16 cellular contexts compared by ENCODE assay signal in the genomic region with DNA sequence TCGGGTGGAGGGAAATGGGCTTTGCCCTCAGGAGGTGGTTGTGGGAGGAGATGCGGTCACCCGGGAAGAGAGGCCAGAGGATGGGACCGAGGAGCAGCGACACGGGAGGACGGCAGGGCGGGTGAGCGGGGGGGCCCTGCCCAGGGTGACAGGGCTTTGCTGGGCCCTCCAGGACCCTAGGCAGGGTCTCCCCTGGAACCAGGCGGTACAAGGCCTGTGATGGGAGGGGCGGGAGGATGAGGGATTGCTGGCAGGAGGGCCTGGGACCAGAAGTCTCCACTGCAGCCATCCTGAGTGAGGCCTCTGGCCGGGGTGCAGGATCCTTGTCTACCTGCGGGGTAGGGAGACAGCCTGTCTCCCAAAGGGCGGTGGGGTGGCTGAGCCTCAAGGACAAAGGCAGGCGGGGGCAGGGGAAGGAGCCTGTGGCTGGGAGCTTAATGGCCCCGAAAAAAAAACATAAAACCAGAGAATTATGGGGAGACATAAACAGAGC.
DNase-seq lines count a peak whose midpoint lies in the region; ATAC-seq, FAIRE-seq and TF ChIP-seq lines count a peak whose summit lies in the region.
"Had no signal": no experiment of that assay in that cellular context is flagged by ENCODE, and none has a peak within 500 bp of the region (broad histone marks: within the 10 kb centered on the region; RNA-seq: fewer than 3 reads in every experiment).

No MANE protein-coding gene starts in this region.

- H3K9ac ChIP-seq in H1 (replicated peaks in 1 of 4; ENCODE audit: extremely low read depth in 1 of 4, low read depth in 3 of 4, low read length in 3 of 4) (no peak overlapping the region), neural progenitor cell (no peak overlapping the region)

- H3K27ac Mint-ChIP-seq in neural progenitor cell, result peak overlapping the region; percentile 97
- H3K27ac Mint-ChIP-seq: dendritic cell treated with granulocyte-macrophage colony-stimulating factor and Interleukin-4, amounts not matched to agents 40 ng/mL and 50 ng/mL, for 4 days had no signal

- H2BK12ac ChIP-seq in H1 (ENCODE audit: low read depth, low read length), result no peak overlapping the region

- CTCF ChIA-PET in H1 (lab: Charles Lee; ENCODE audit: partially characterized antibody), result interaction anchor here (0.6 to 1.8 kb wide), 7 partner anchors 11 to 74 kb away, joined by 3 to 6 read pairs (median 4); no protein-coding TSS in a partner anchor

- H2BK20ac ChIP-seq in H1 (ENCODE audit: low read length), result 0 out of 2 replicates have a peak overlapping the region, but pooled peaks have one; percentile 48

- H4K8ac ChIP-seq in H1 (ENCODE audit: extremely low read depth, insufficient read depth, low read length), result no peak overlapping the region

- TF ChIP-seq EP300 in H1 (IDR thresholded peaks at IDR 0.05; ENCODE audit: borderline replicate concordance in 1 of 2, low read depth in 2 of 2, low read length in 2 of 2), result no peak

- 67% methylated on average over 16 of the region's 16 CpGs for WGBS in right cardiac atrium
- WGBS in H1 (ENCODE audit: extremely low coverage in 1 of 2, insufficient coverage in 1 of 2, insufficient read length in 1 of 2, insufficient replicate concordance in 2 of 2, low coverage in 1 of 2, low lambda C conversion rate in 2 of 2, missing lambda C conversion rate in 1 of 2), 2 experiments, result 86% methylated on average over 14 of the region's 16 CpGs; no CpG with 5 or more reads in 1 of the 2 experiments

- peak overlapping the region; percentile 69 for H3K4me3 Mint-ChIP-seq in neural progenitor cell
- H3K4me3 Mint-ChIP-seq: dendritic cell treated with granulocyte-macrophage colony-stimulating factor and Interleukin-4, amounts not matched to agents 40 ng/mL and 50 ng/mL, for 4 days had no signal

- TF ChIP-seq POLR2A in H1 (IDR thresholded peaks at IDR 0.05; ENCODE audit: control extremely low read depth in 1 of 2, low read depth in 2 of 2, low read length in 2 of 2), result no peak
- no peak for TF ChIP-seq POLR2A in uterus (IDR thresholded peaks at IDR 0.05)

- peaks cover 13% of the 10 kb centered on the region for H3F3A ChIP-seq in neural progenitor cell (ENCODE audit: low read depth)

- H3K4me1 ChIP-seq in right cardiac atrium (ENCODE audit: control insufficient read depth, insufficient read depth, low read length), result peaks cover 37% of the 10 kb centered on the region
- H3K4me1 ChIP-seq in H1 (replicated peaks in 1 of 4; ENCODE audit: control insufficient read depth in 3 of 4, insufficient read depth in 4 of 4, low read length in 3 of 4), result peaks cover 0 to 8% (median 5%) of the 10 kb centered on the region in 4 experiments; a peak in 3 of 7 replicates
- peaks cover 51% of the 10 kb centered on the region for H3K4me1 ChIP-seq in neural progenitor cell
- peaks cover 5 to 19% of the 10 kb centered on the region in 2 donors for H3K4me1 ChIP-seq in uterus

- no peak for DNase-seq in right cardiac atrium
- no peak for DNase-seq in Right ventricle myocardium inferior (ENCODE audit: missing footprints)
- no peak for DNase-seq in H1 (ENCODE audit: low read depth in 1 of 2, low spot score in 2 of 2)
- DNase-seq in neural progenitor cell (ENCODE audit: low spot score), result no peak
- no peak for DNase-seq in uterus
- no peak for DNase-seq in midbrain (lab: John Stamatoyannopoulos, UW)
- no peak for DNase-seq in NOMO-1 (lab: John Stamatoyannopoulos, UW; ENCODE audit: unreplicated experiment in 2 of 2)
- DNase-seq: activated CD4-positive, CD25-positive, alpha-beta regulatory T cell treated with anti-CD3 and anti-CD28 coated beads, Interleukin-2, amount 50 U/mL, for 72 hours; activated effector memory CD4-positive, alpha-beta T cell treated with anti-CD3 and anti-CD28 coated beads, Interleukin-2, amount 50 U/mL, for 16 hours; amygdala; NCI-H1092 treated with DMSO at 0.1 percent for 48 hours; NCI-H446 had no signal

- ATAC-seq in right cardiac atrium (peak in 1 of 2 donors; percentile 3), Right ventricle myocardium inferior (no peak), HG03045 (IDR thresholded peaks at IDR 0.05; ENCODE audit: unreplicated experiment) (no peak)
- ATAC-seq: esophagus mucosa, K562 had no signal

- H3K4me2 ChIP-seq in H1 (ENCODE audit: insufficient read depth in 1 of 2, low read depth in 2 of 2, low read length in 2 of 2) (no peak overlapping the region), neural progenitor cell (peak overlapping the region; percentile 27)

- no peak for FAIRE-seq in H1 (lab: Jason Lieb, UNC)
- FAIRE-seq: K562 had no signal

- no peak overlapping the region for H4K5ac ChIP-seq in H1 (ENCODE audit: insufficient read length, low read depth, low read length)

- H2BK5ac ChIP-seq in H1 (ENCODE audit: low read depth, low read length), result no peak overlapping the region

- no peak for TF ChIP-seq RAD21 in H1 (IDR thresholded peaks at IDR 0.05 in 1 of 2, conservative IDR thresholded peaks at IDR 0.05 in 1 of 2; ENCODE audit: low read depth in 2 of 2, low read length in 2 of 2)

- intact Hi-C loops in right cardiac atrium (cut with DNase I), result no loop called here
- intact Hi-C loops in Right ventricle myocardium inferior (cut with DNase I), result no loop called here
- intact Hi-C loops in uterus (cut with DNase I; ENCODE audit: low total_unique reads), result no loop called here

- no peak overlapping the region for H3K23ac ChIP-seq in H1 (ENCODE audit: insufficient read length)

- H3K4ac ChIP-seq in H1 (replicated peaks; ENCODE audit: insufficient read length, low read depth, low read length), result no peak overlapping the region

- peak overlapping the region; percentile 47 for H3K27ac ChIP-seq in right cardiac atrium (ENCODE audit: low read length)
- no peak overlapping the region for H3K27ac ChIP-seq in H1 (ENCODE audit: low read depth, low read length)
- H3K27ac ChIP-seq in neural progenitor cell, result no peak overlapping the region
- peak overlapping the region; percentile 77 to 79 for H3K27ac ChIP-seq in uterus

- no peak overlapping the region for H2BK15ac ChIP-seq in H1 (ENCODE audit: low read length)

- no peaks in the 10 kb centered on the region for H3K9me3 Mint-ChIP-seq in neural progenitor cell
- H3K9me3 Mint-ChIP-seq: dendritic cell treated with granulocyte-macrophage colony-stimulating factor and Interleukin-4, amounts not matched to agents 40 ng/mL and 50 ng/mL, for 4 days had no signal

- TF ChIP-seq CTCF in H1 (IDR thresholded peaks at IDR 0.05; ENCODE audit: control extremely low read depth in 1 of 3, insufficient read depth in 1 of 3, low read depth in 1 of 3, low read length in 3 of 3) (no peak), neural progenitor cell (IDR thresholded peaks at IDR 0.05) (no peak), uterus (IDR thresholded peaks at IDR 0.05) (no peak)

- H4K20me1 ChIP-seq in H1 (replicated peaks in 1 of 2; ENCODE audit: control insufficient read depth in 1 of 2, insufficient read depth in 2 of 2, low read length in 2 of 2) (peaks cover 0 to 1% of the 10 kb centered on the region in 2 experiments), neural progenitor cell (ENCODE audit: low read depth) (peaks cover 96% of the 10 kb centered on the region)

- peak overlapping the region; percentile 48; the same call in 1 of the 2 replicates for H3K18ac ChIP-seq in H1 (ENCODE audit: extremely low read depth, low read length)

- H3K9me3 ChIP-seq in right cardiac atrium (ENCODE audit: control insufficient read depth, low read length), result no peaks in the 10 kb centered on the region
- H3K9me3 ChIP-seq in H1 (ENCODE audit: insufficient read depth in 2 of 2, low read depth in 1 of 2, low read length in 1 of 2), result no peaks in the 10 kb centered on the region
- H3K9me3 ChIP-seq in neural progenitor cell (ENCODE audit: low read depth), result no peaks in the 10 kb centered on the region
- H3K9me3 ChIP-seq in uterus, result no peaks in the 10 kb centered on the region

- peaks cover 8% of the 10 kb centered on the region for H3K27me3 Mint-ChIP-seq in neural progenitor cell (ENCODE audit: insufficient read depth, low read depth)
- H3K27me3 Mint-ChIP-seq: dendritic cell treated with granulocyte-macrophage colony-stimulating factor and Interleukin-4, amounts not matched to agents 40 ng/mL and 50 ng/mL, for 4 days had no signal

- H3K14ac ChIP-seq in H1 (ENCODE audit: insufficient read length), result no peak overlapping the region

- H3K79me1 ChIP-seq in H1 (ENCODE audit: low read depth, low read length), result no peaks in the 10 kb centered on the region

- peaks cover 1% of the 10 kb centered on the region; the same call in 1 of the 2 replicates for H3K23me2 ChIP-seq in H1 (ENCODE audit: low read depth, low read length)

- H3K27me3 ChIP-seq in right cardiac atrium (ENCODE audit: control insufficient read depth, insufficient read depth) (no peaks in the 10 kb centered on the region), H1 (replicated peaks in 1 of 4; ENCODE audit: control insufficient read depth in 3 of 4, extremely low read depth in 1 of 4, insufficient read depth in 3 of 4, low read length in 3 of 4) (peaks cover 0 to 2% (median 0%) of the 10 kb centered on the region in 4 experiments; a peak in 2 of 7 replicates), neural progenitor cell (no peaks in the 10 kb centered on the region), uterus (no peaks in the 10 kb centered on the region)

- H2AFZ ChIP-seq in H1 (ENCODE audit: low read length) (no peak overlapping the region), neural progenitor cell (replicated peaks) (no peak overlapping the region)

- H2AK5ac ChIP-seq in H1 (ENCODE audit: low read depth, low read length), result no peak overlapping the region

- H3K4me3 ChIP-seq in right cardiac atrium (ENCODE audit: low read length), result no peak overlapping the region
- H3K4me3 ChIP-seq in H1 (ENCODE audit: extremely low read depth in 1 of 4, insufficient read depth in 2 of 4, low read depth in 3 of 4, low read length in 4 of 4), result no peak overlapping the region
- no peak overlapping the region for H3K4me3 ChIP-seq in neural progenitor cell
- no peak overlapping the region for H3K4me3 ChIP-seq in uterus
- H3K4me3 ChIP-seq: K562 had no signal

- H4K91ac ChIP-seq in H1 (replicated peaks; ENCODE audit: insufficient read length, low read length), result no peak overlapping the region

- H3K79me2 ChIP-seq in H1 (ENCODE audit: control insufficient read depth in 1 of 2, insufficient read depth in 2 of 2, low read length in 2 of 2) (no peaks in the 10 kb centered on the region), neural progenitor cell (ENCODE audit: low read depth) (peaks cover 10% of the 10 kb centered on the region)

- no peaks in the 10 kb centered on the region for H3K36me3 ChIP-seq in H1 (ENCODE audit: control insufficient read depth in 2 of 4, insufficient read depth in 4 of 4, low read length in 3 of 4)
- no peaks in the 10 kb centered on the region for H3K36me3 ChIP-seq in neural progenitor cell
- H3K36me3 ChIP-seq in uterus, result no peaks in the 10 kb centered on the region

- no peak overlapping the region for H3K56ac ChIP-seq in H1 (replicated peaks; ENCODE audit: insufficient read length, low read depth, low read length)

- POLR2A ChIA-PET in H1 (lab: Charles Lee; ENCODE audit: partially characterized antibody), result no interaction called here

- H2BK120ac ChIP-seq in H1 (replicated peaks; ENCODE audit: low read depth, low read length), result no peak overlapping the region

- peaks cover 81% of the 10 kb centered on the region for H3K4me1 Mint-ChIP-seq in neural progenitor cell

- peaks cover 4% of the 10 kb centered on the region for H3K36me3 Mint-ChIP-seq in neural progenitor cell

TF ChIP-seq in H1, 55 proteins besides CTCF, POLR2A, EP300 and RAD21 (continues in another document):
- no peak for TF ChIP-seq SP1 (IDR thresholded peaks at IDR 0.05; ENCODE audit: low read depth, low read length)

Comparison
In these comparisons a context has a peak if more than half of its experiments do, and no peak if none do; other contexts are left out.
1. H3K27ac ChIP-seq: peak in right cardiac atrium (single experiment) and uterus (2 of 2); none in H1 (single experiment) and neural progenitor cell (single experiment).